In genomic region chr2:28898048-28898447, GRCh38 we compare ENCODE assay signal across 15 cellular contexts. TPM values are rescaled to one million over a fixed set of nuclear protein-coding genes. Genes with fewer than 3 reads are reported as not detected.
DNase-seq lines count a peak whose midpoint lies in the region; ATAC-seq and TF ChIP-seq lines count a peak whose summit lies in the region.
"Had no signal": no experiment of that assay in that cellular context is flagged by ENCODE, and none has a peak within 500 bp of the region (broad histone marks: within the 10 kb centered on the region; RNA-seq: fewer than 3 reads in every experiment).

No MANE protein-coding gene starts in this region.

- H3K4me1 ChIP-seq in GM23248 (ENCODE audit: insufficient read depth) (peaks cover 47% of the 10 kb centered on the region), iPS-20b (ENCODE audit: insufficient read depth, low read length) (peaks cover 3% of the 10 kb centered on the region; the same call in 1 of the 2 replicates)

- no peak overlapping the region for H3K27ac ChIP-seq in CD4-positive, alpha-beta T cell (ENCODE audit: low read depth, low read length)
- H3K27ac ChIP-seq in GM23248 (no peak overlapping the region), iPS-20b (ENCODE audit: low read length) (no peak overlapping the region)

- POLR2A ChIA-PET in CD4-positive, alpha-beta T cell (lab: Charles Lee): no interaction called here
- POLR2A ChIA-PET in WTC11 (lab: Charles Lee): no interaction called here

- H3K4me2 ChIP-seq in GM23248 (ENCODE audit: unreplicated experiment): peak overlapping the region; percentile 20

- peak overlapping the region; percentile 0 for H3K27ac Mint-ChIP-seq in CD4-positive, alpha-beta T cell
- H3K27ac Mint-ChIP-seq in WTC11: no peak overlapping the region
- H3K27ac Mint-ChIP-seq: dendritic cell treated with granulocyte-macrophage colony-stimulating factor and Interleukin-4, amounts not matched to agents 40 ng/mL and 50 ng/mL, for 4 days had no signal

- no peak for ATAC-seq in CD4-positive, alpha-beta T cell (ENCODE audit: poor library complexity)
- ATAC-seq in WTC11: no peak
- no peak for ATAC-seq in HG02623 (IDR thresholded peaks at IDR 0.05; ENCODE audit: unreplicated experiment)
- no peak for ATAC-seq in GM18868 (IDR thresholded peaks at IDR 0.05; ENCODE audit: unreplicated experiment)
- ATAC-seq: right cardiac atrium had no signal

- H3K4me3 ChIP-seq in GM23248 (no peak overlapping the region), iPS-20b (ENCODE audit: low read length) (peak overlapping the region; percentile 97; the same call in 1 of the 2 replicates)

- TF ChIP-seq CTCF in CD4-positive, alpha-beta T cell (IDR thresholded peaks at IDR 0.05): no peak
- no peak for TF ChIP-seq CTCF in WTC11 (IDR thresholded peaks at IDR 0.05)

- no peaks in the 10 kb centered on the region for H3K27me3 Mint-ChIP-seq in CD4-positive, alpha-beta T cell
- no peaks in the 10 kb centered on the region for H3K27me3 Mint-ChIP-seq in WTC11 (ENCODE audit: low read depth)
- H3K27me3 Mint-ChIP-seq: dendritic cell treated with granulocyte-macrophage colony-stimulating factor and Interleukin-4, amounts not matched to agents 40 ng/mL and 50 ng/mL, for 4 days had no signal

- in situ Hi-C loops in GM23248 (cut with MboI): no loop called here

- peaks cover 28% of the 10 kb centered on the region for H3K36me3 Mint-ChIP-seq in CD4-positive, alpha-beta T cell (ENCODE audit: low read depth)
- peaks cover 20% of the 10 kb centered on the region for H3K36me3 Mint-ChIP-seq in WTC11

- H3K9ac ChIP-seq in GM23248: no peak overlapping the region
- H3K9ac ChIP-seq in iPS-20b (ENCODE audit: low read depth, low read length): no peak overlapping the region

- peaks cover 36% of the 10 kb centered on the region for H3F3A ChIP-seq in GM23248 (ENCODE audit: insufficient read depth)

- H3K79me2 ChIP-seq in GM23248 (ENCODE audit: insufficient read depth): peaks cover 86% of the 10 kb centered on the region

- no peaks in the 10 kb centered on the region for H3K9me3 ChIP-seq in CD4-positive, alpha-beta T cell (ENCODE audit: control insufficient read depth, low read length)
- H3K9me3 ChIP-seq in GM23248 (ENCODE audit: low read depth) (no peaks in the 10 kb centered on the region), iPS-20b (ENCODE audit: insufficient read depth, low read depth, low read length) (no peaks in the 10 kb centered on the region)

- peaks cover 42% of the 10 kb centered on the region; the same call in 1 of the 2 replicates for H4K20me1 ChIP-seq in GM23248 (ENCODE audit: insufficient read depth)

- no peaks in the 10 kb centered on the region for H3K27me3 ChIP-seq in CD4-positive, alpha-beta T cell (ENCODE audit: control insufficient read depth, insufficient read depth, low read length)
- H3K27me3 ChIP-seq in GM23248 (replicated peaks; ENCODE audit: insufficient read depth) (no peaks in the 10 kb centered on the region), iPS-20b (ENCODE audit: insufficient read depth, low read length) (no peaks in the 10 kb centered on the region)

- intact Hi-C loops in CD4-positive, alpha-beta T cell (cut with DNase I, micrococcal nuclease): loop anchor here (5.0 to 10.0 kb wide), 4 partner anchors 76 to 333 kb away; partner anchors contain the start of gene CLIP4 (in 1 of the 2)

- H2AFZ ChIP-seq in GM23248: no peak overlapping the region

- H3K9me2 ChIP-seq in GM23248 (ENCODE audit: insufficient read depth): no peaks in the 10 kb centered on the region

- H3K4me1 Mint-ChIP-seq in CD4-positive, alpha-beta T cell (ENCODE audit: low read depth): peaks cover 73% of the 10 kb centered on the region
- H3K4me1 Mint-ChIP-seq in WTC11: peaks cover 48% of the 10 kb centered on the region

- H3K9me3 Mint-ChIP-seq in CD4-positive, alpha-beta T cell: no peaks in the 10 kb centered on the region
- H3K9me3 Mint-ChIP-seq in WTC11: no peaks in the 10 kb centered on the region
- H3K9me3 Mint-ChIP-seq: dendritic cell treated with granulocyte-macrophage colony-stimulating factor and Interleukin-4, amounts not matched to agents 40 ng/mL and 50 ng/mL, for 4 days had no signal

- peaks cover 9% of the 10 kb centered on the region for H3K36me3 ChIP-seq in GM23248 (ENCODE audit: low read depth)
- peaks cover 16% of the 10 kb centered on the region for H3K36me3 ChIP-seq in iPS-20b (ENCODE audit: insufficient read depth, low read depth, low read length)

- CTCF ChIA-PET in CD4-positive, alpha-beta T cell (lab: Charles Lee): no interaction called here
- CTCF ChIA-PET in WTC11 (lab: Charles Lee): no interaction called here

- DNase-seq in CD4-positive, alpha-beta T cell: no peak
- DNase-seq in GM23248 (no peak), WTC11 (ENCODE audit: low spot score) (no peak), globus pallidus (ENCODE audit: low spot score) (no peak)
- DNase-seq: activated CD4-positive, alpha-beta T cell treated with anti-CD3 and anti-CD28 coated beads, Interleukin-2, amount 50 U/mL, for 4 hours; amniotic stem cell; HCEC 1CT; NCI-H146; NCI-H774; right cardiac atrium; SW 1271 had no signal

- peak overlapping the region; percentile 96 for H3K4me3 Mint-ChIP-seq in CD4-positive, alpha-beta T cell
- peak overlapping the region; percentile 98 for H3K4me3 Mint-ChIP-seq in WTC11
- H3K4me3 Mint-ChIP-seq: dendritic cell treated with granulocyte-macrophage colony-stimulating factor and Interleukin-4, amounts not matched to agents 40 ng/mL and 50 ng/mL, for 4 days had no signal

- WGBS in GM23248 (ENCODE audit: low coverage in 1 of 2, low lambda C conversion rate in 2 of 2, missing lambda C conversion rate in 2 of 2), 2 experiments: 16 to 28% methylated on average over 1 of the region's 1 CpG

TF ChIP-seq in WTC11, 78 proteins besides CTCF, POLR2A, EP300 and RAD21 (continues in another document):
- no peak for TF ChIP-seq ZNF317 (CRISPR knock-in tag; IDR thresholded peaks at IDR 0.05; ENCODE audit: borderline replicate concordance, low read depth)
- no peak for TF ChIP-seq IRF2 (CRISPR knock-in tag; IDR thresholded peaks at IDR 0.05; ENCODE audit: borderline replicate concordance, low read depth)
- no peak for TF ChIP-seq ZNF396 (CRISPR knock-in tag; IDR thresholded peaks at IDR 0.05; ENCODE audit: borderline replicate concordance)
- TF ChIP-seq, protein P1, sequence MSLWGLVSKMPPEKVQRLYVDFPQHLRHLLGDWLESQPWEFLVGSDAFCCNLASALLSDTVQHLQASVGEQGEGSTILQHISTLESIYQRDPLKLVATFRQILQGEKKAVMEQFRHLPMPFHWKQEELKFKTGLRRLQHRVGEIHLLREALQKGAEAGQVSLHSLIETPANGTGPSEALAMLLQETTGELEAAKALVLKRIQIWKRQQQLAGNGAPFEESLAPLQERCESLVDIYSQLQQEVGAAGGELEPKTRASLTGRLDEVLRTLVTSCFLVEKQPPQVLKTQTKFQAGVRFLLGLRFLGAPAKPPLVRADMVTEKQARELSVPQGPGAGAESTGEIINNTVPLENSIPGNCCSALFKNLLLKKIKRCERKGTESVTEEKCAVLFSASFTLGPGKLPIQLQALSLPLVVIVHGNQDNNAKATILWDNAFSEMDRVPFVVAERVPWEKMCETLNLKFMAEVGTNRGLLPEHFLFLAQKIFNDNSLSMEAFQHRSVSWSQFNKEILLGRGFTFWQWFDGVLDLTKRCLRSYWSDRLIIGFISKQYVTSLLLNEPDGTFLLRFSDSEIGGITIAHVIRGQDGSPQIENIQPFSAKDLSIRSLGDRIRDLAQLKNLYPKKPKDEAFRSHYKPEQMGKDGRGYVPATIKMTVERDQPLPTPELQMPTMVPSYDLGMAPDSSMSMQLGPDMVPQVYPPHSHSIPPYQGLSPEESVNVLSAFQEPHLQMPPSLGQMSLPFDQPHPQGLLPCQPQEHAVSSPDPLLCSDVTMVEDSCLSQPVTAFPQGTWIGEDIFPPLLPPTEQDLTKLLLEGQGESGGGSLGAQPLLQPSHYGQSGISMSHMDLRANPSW (CRISPR knock-in tag; conservative IDR thresholded peaks at IDR 0.05; ENCODE audit: low read depth): no peak
- TF ChIP-seq ZNF219 (CRISPR knock-in tag; IDR thresholded peaks at IDR 0.05; ENCODE audit: borderline replicate concordance): no peak
- TF ChIP-seq ZNF121 (CRISPR knock-in tag; IDR thresholded peaks at IDR 0.05): no peak
- TF ChIP-seq, protein P2, sequence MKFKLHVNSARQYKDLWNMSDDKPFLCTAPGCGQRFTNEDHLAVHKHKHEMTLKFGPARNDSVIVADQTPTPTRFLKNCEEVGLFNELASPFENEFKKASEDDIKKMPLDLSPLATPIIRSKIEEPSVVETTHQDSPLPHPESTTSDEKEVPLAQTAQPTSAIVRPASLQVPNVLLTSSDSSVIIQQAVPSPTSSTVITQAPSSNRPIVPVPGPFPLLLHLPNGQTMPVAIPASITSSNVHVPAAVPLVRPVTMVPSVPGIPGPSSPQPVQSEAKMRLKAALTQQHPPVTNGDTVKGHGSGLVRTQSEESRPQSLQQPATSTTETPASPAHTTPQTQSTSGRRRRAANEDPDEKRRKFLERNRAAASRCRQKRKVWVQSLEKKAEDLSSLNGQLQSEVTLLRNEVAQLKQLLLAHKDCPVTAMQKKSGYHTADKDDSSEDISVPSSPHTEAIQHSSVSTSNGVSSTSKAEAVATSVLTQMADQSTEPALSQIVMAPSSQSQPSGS (CRISPR knock-in tag; IDR thresholded peaks at IDR 0.05; ENCODE audit: borderline replicate concordance, low read depth): no peak

RNA-seq across cellular contexts. Expression of gene WDR43, which starts 3.6 kb away (rescaled TPM):
- 10 to 100 TPM; 62.4 to 73.2 TPM for total RNA-seq in CD4-positive, alpha-beta T cell
- 68.9 and 71.8 TPM in 2 replicates for total RNA-seq in GM23248 (2014; rRNA removed; shearing (Covaris generic))
- 28.5 and 31.3 TPM in 2 replicates for polyA plus RNA-seq in GM23248 (2016; fragmentation: Nextera tagmentation; extraction: Ambion mirVana)
- total RNA-seq in WTC11 (2021): 92.4 to 112 TPM (median 103 TPM) in 3 replicates

RNA-seq across cellular contexts. Expression of gene TRMT61B, which starts 27.9 kb away (rescaled TPM):
- 10 to 100 TPM; 18.7 to 20.8 TPM for total RNA-seq in CD4-positive, alpha-beta T cell
- 11.0 and 13.6 TPM in 2 replicates for total RNA-seq in GM23248 (2014; rRNA removed; shearing (Covaris generic))
- polyA plus RNA-seq in GM23248 (2016; fragmentation: Nextera tagmentation; extraction: Ambion mirVana): 21.1 and 21.8 TPM in 2 replicates
- total RNA-seq in WTC11 (2021): 24.0 to 26.4 TPM (median 24.3 TPM) in 3 replicates
